In the genomic region with DNA sequence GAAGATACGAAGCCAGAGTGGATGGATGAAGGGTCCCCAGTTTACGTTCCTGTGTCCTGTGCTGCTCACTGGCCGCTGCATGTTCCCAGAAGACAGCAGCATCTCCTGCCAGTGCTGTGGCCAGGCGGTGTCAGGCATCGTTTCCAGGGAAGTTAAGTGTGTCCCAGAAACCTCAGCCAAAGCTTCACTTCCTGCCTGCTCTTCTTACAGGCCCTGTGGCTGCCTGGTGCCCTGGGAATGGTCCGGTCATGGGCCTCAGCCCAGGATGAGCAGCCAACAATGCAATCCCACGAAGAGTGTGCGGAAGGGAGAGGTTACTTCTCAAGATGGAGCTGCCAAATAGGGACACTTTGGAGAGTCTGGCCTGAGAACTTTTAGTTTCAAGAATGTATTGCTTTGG, we compare ENCODE assay signal across 25 cellular contexts.
DNase-seq lines count a peak whose midpoint lies in the region; ATAC-seq lines count a peak whose summit lies in the region.
"Had no signal": no experiment of that assay in that cellular context is flagged by ENCODE, and none has a peak within 500 bp of the region (broad histone marks: within the 10 kb centered on the region; RNA-seq: fewer than 3 reads in every experiment).

No MANE protein-coding gene starts in this region.

- H3K27me3 Mint-ChIP-seq in activated naive CD4-positive, alpha-beta T cell treated with anti-CD3 and anti-CD28 coated beads, Interleukin-2, amount 50 U/mL, for 24 hours = no peaks in the 10 kb centered on the region
- H3K27me3 Mint-ChIP-seq in activated naive CD4-positive, alpha-beta T cell treated with anti-CD3 and anti-CD28 coated beads, Interleukin-2, amount 10 ng/mL, durations not matched to agents 7 days and 5 days = no peaks in the 10 kb centered on the region
- H3K27me3 Mint-ChIP-seq in central memory CD8-positive, alpha-beta T cell = no peaks in the 10 kb centered on the region
- H3K27me3 Mint-ChIP-seq in naive thymus-derived CD8-positive, alpha-beta T cell = no peaks in the 10 kb centered on the region
- H3K27me3 Mint-ChIP-seq: activated CD8-positive, alpha-beta T cell treated with anti-CD3 and anti-CD28 coated beads for 36 hours; stimulated activated naive B cell treated with anti-CD40 and anti-IgM and Interleukin-4, amounts not matched to agents 10 μg/mL and 1 μg/mL and 100 μg/mL, for 72 hours had no signal

- no peaks in the 10 kb centered on the region for H3K9me3 Mint-ChIP-seq in activated naive CD4-positive, alpha-beta T cell treated with anti-CD3 and anti-CD28 coated beads, Interleukin-2, amount 50 U/mL, for 24 hours
- no peaks in the 10 kb centered on the region for H3K9me3 Mint-ChIP-seq in activated naive CD4-positive, alpha-beta T cell treated with anti-CD3 and anti-CD28 coated beads, Interleukin-2, amount 10 ng/mL, durations not matched to agents 7 days and 5 days
- H3K9me3 Mint-ChIP-seq in central memory CD8-positive, alpha-beta T cell = no peaks in the 10 kb centered on the region
- no peaks in the 10 kb centered on the region for H3K9me3 Mint-ChIP-seq in naive thymus-derived CD8-positive, alpha-beta T cell
- H3K9me3 Mint-ChIP-seq: activated CD8-positive, alpha-beta T cell treated with anti-CD3 and anti-CD28 coated beads for 36 hours; activated naive CD4-positive, alpha-beta T cell treated with anti-CD3 and anti-CD28 coated beads, Interleukin-2, amount 50 U/mL, for 72 hours; activated T-helper 2 cell treated with anti-CD3 and anti-CD28 coated beads, Interferon-gamma antibody, Interleukin-2, Interleukin-4, amounts not matched to agents 10 μg/mL and 5 μg/mL and 100 μg/mL, durations not matched to agents 14 hours and 24 hours and 36 hours; CD4-positive, CD25-positive, alpha-beta regulatory T cell; stimulated activated naive B cell treated with anti-CD40 and anti-IgM and Interleukin-4, amounts not matched to agents 10 μg/mL and 1 μg/mL and 100 μg/mL, for 72 hours had no signal

- CTCF ChIA-PET in activated naive CD4-positive, alpha-beta T cell treated with anti-CD3 and anti-CD28 coated beads, Interleukin-2, amount 10 ng/mL, durations not matched to agents 7 days and 5 days (lab: Charles Lee) = interaction anchor here (1.4 to 4.3 kb wide), 5 partner anchors 10 to 471 kb away, joined by 4 to 48 read pairs (median 24); no protein-coding TSS in a partner anchor

- peaks cover 45% of the 10 kb centered on the region for H3K4me1 Mint-ChIP-seq in activated naive CD4-positive, alpha-beta T cell treated with anti-CD3 and anti-CD28 coated beads, Interleukin-2, amount 50 U/mL, for 24 hours
- H3K4me1 Mint-ChIP-seq in activated naive CD4-positive, alpha-beta T cell treated with anti-CD3 and anti-CD28 coated beads, Interleukin-2, amount 10 ng/mL, durations not matched to agents 7 days and 5 days = peaks cover 21% of the 10 kb centered on the region
- peaks cover 51% of the 10 kb centered on the region for H3K4me1 Mint-ChIP-seq in central memory CD8-positive, alpha-beta T cell
- peaks cover 27 to 58% (median 48%) of the 10 kb centered on the region in 4 donors for H3K4me1 Mint-ChIP-seq in naive thymus-derived CD8-positive, alpha-beta T cell

- H3K36me3 Mint-ChIP-seq in activated naive CD4-positive, alpha-beta T cell treated with anti-CD3 and anti-CD28 coated beads, Interleukin-2, amount 50 U/mL, for 24 hours = peaks cover 5% of the 10 kb centered on the region
- peaks cover 5% of the 10 kb centered on the region for H3K36me3 Mint-ChIP-seq in activated naive CD4-positive, alpha-beta T cell treated with anti-CD3 and anti-CD28 coated beads, Interleukin-2, amount 10 ng/mL, durations not matched to agents 7 days and 5 days
- peaks cover 21% of the 10 kb centered on the region for H3K36me3 Mint-ChIP-seq in central memory CD8-positive, alpha-beta T cell (ENCODE audit: insufficient read depth)
- peaks cover 0 to 24% (median 3%) of the 10 kb centered on the region in 3 donors for H3K36me3 Mint-ChIP-seq in naive thymus-derived CD8-positive, alpha-beta T cell
- H3K36me3 Mint-ChIP-seq: activated naive CD4-positive, alpha-beta T cell treated with anti-CD3 and anti-CD28 coated beads, Interleukin-2, amount 50 U/mL, for 72 hours had no signal

- no peak overlapping the region for H3K4me3 Mint-ChIP-seq in activated naive CD4-positive, alpha-beta T cell treated with anti-CD3 and anti-CD28 coated beads, Interleukin-2, amount 50 U/mL, for 24 hours
- no peak overlapping the region for H3K4me3 Mint-ChIP-seq in activated naive CD4-positive, alpha-beta T cell treated with anti-CD3 and anti-CD28 coated beads, Interleukin-2, amount 10 ng/mL, durations not matched to agents 7 days and 5 days
- no peak overlapping the region for H3K4me3 Mint-ChIP-seq in central memory CD8-positive, alpha-beta T cell
- no peak overlapping the region for H3K4me3 Mint-ChIP-seq in naive thymus-derived CD8-positive, alpha-beta T cell
- H3K4me3 Mint-ChIP-seq: activated CD8-positive, alpha-beta T cell treated with anti-CD3 and anti-CD28 coated beads for 36 hours; CD4-positive, CD25-positive, alpha-beta regulatory T cell; stimulated activated naive B cell treated with anti-CD40 and anti-IgM and Interleukin-4, amounts not matched to agents 10 μg/mL and 1 μg/mL and 100 μg/mL, for 72 hours had no signal

- POLR2A ChIA-PET in naive thymus-derived CD8-positive, alpha-beta T cell (lab: Charles Lee) = no interaction called here

- no peak for ATAC-seq in central memory CD8-positive, alpha-beta T cell (replicated peaks; ENCODE audit: extremely low read depth, poor library complexity, severe bottlenecking)
- ATAC-seq in naive thymus-derived CD8-positive, alpha-beta T cell = no peak
- ATAC-seq in HG02840 (IDR thresholded peaks at IDR 0.05; ENCODE audit: low FRiP score, unreplicated experiment) = no peak
- ATAC-seq: activated CD8-positive, alpha-beta T cell treated with anti-CD3 and anti-CD28 coated beads for 36 hours; activated naive CD4-positive, alpha-beta T cell treated with anti-CD3 and anti-CD28 coated beads, Interleukin-2, amount 50 U/mL, for 72 hours; SK-N-SH treated with all-trans-retinoic acid at 6 μM for 48 hours; stimulated activated naive B cell treated with anti-CD40 and anti-IgM and Interleukin-4, amounts not matched to agents 10 μg/mL and 1 μg/mL and 100 μg/mL, for 72 hours had no signal

- DNase-seq in activated naive CD4-positive, alpha-beta T cell treated with anti-CD3 and anti-CD28 coated beads, Interleukin-2, amount 10 ng/mL, durations not matched to agents 7 days and 5 days = no peak
- no peak for DNase-seq in central memory CD8-positive, alpha-beta T cell (ENCODE audit: low spot score in 2 of 2)
- DNase-seq in naive thymus-derived CD8-positive, alpha-beta T cell = no peak
- peak; percentile 15 for DNase-seq in stromal cell of bone marrow (ENCODE audit: low read depth)
- DNase-seq in HCEC 1CT = no peak
- no peak for DNase-seq in SW480 (ENCODE audit: low spot score)
- DNase-seq: activated CD4-positive, CD25-positive, alpha-beta regulatory T cell treated with anti-CD3 and anti-CD28 coated beads, Interleukin-2, amount 50 U/mL, for 72 hours; activated CD8-positive, alpha-beta T cell treated with anti-CD3 and anti-CD28 coated beads for 36 hours; CD4-positive, CD25-positive, alpha-beta regulatory T cell; effector CD8-positive, alpha-beta T cell; foreskin fibroblast; GOT3; Karpas-422; left ventricle myocardium inferior; NCI-H1417; NCI-H2029 treated with DMSO at 0.1 percent for 48 hours; NCI-H226; NCI-H69; PC-9; stimulated activated naive B cell treated with anti-CD40 and anti-IgM and Interleukin-4, amounts not matched to agents 10 μg/mL and 1 μg/mL and 100 μg/mL, for 72 hours had no signal

- H3K27ac Mint-ChIP-seq in activated naive CD4-positive, alpha-beta T cell treated with anti-CD3 and anti-CD28 coated beads, Interleukin-2, amount 50 U/mL, for 24 hours = peak overlapping the region; percentile 41
- no peak overlapping the region for H3K27ac Mint-ChIP-seq in activated naive CD4-positive, alpha-beta T cell treated with anti-CD3 and anti-CD28 coated beads, Interleukin-2, amount 10 ng/mL, durations not matched to agents 7 days and 5 days
- H3K27ac Mint-ChIP-seq in central memory CD8-positive, alpha-beta T cell (ENCODE audit: low read depth) = peak overlapping the region; percentile 75
- peak overlapping the region in 7 of 10 donors; percentile 27 to 77 (median 55) for H3K27ac Mint-ChIP-seq in naive thymus-derived CD8-positive, alpha-beta T cell
- H3K27ac Mint-ChIP-seq: activated CD8-positive, alpha-beta T cell treated with anti-CD3 and anti-CD28 coated beads for 36 hours; activated naive CD4-positive, alpha-beta T cell treated with anti-CD3 and anti-CD28 coated beads, Interleukin-2, amount 50 U/mL, for 72 hours; activated T-helper 2 cell treated with anti-CD3 and anti-CD28 coated beads, Interferon-gamma antibody, Interleukin-2, Interleukin-4, amounts not matched to agents 10 μg/mL and 5 μg/mL and 100 μg/mL, durations not matched to agents 14 hours and 24 hours and 36 hours; CD4-positive, CD25-positive, alpha-beta regulatory T cell; stimulated activated naive B cell treated with anti-CD40 and anti-IgM and Interleukin-4, amounts not matched to agents 10 μg/mL and 1 μg/mL and 100 μg/mL, for 72 hours had no signal
